9 cellular contexts compared by ENCODE assay signal in genomic region chr1:201184734-201185453, GRCh38. TPM values are rescaled to one million over a fixed set of nuclear protein-coding genes. Genes with fewer than 3 reads are reported as not detected.
A peak's percentile ranks its signal among the peaks of the same experiment; 100 is the strongest.
DNase-seq lines count a peak whose midpoint lies in the region; ATAC-seq and TF ChIP-seq lines count a peak whose summit lies in the region.
"Had no signal": no experiment of that assay in that cellular context is flagged by ENCODE, and none has a peak within 500 bp of the region (broad histone marks: within the 10 kb centered on the region; RNA-seq: fewer than 3 reads in every experiment).

No MANE protein-coding gene starts in this region.

- H3K9me2 ChIP-seq in HCT116 (ENCODE audit: insufficient read depth): no peaks in the 10 kb centered on the region

- RAD21 ChIA-PET in HCT116 (lab: Charles Lee; ENCODE audit: low non-redundant PET in 1 of 2, low total read pairs in 2 of 2, uncharacterized antibody in 2 of 2, unreplicated experiment in 2 of 2): no interaction called here

- peaks cover 4 to 10% of the 10 kb centered on the region in 2 experiments; a peak in 3 of 4 replicates for H3K4me1 ChIP-seq in HCT116 (ENCODE audit: control insufficient read depth in 1 of 2, insufficient read depth in 2 of 2, low read length in 2 of 2)

- no peaks in the 10 kb centered on the region for H4K20me1 ChIP-seq in HCT116 (ENCODE audit: insufficient read depth)

- intact Hi-C loops in HCT116 (cut with micrococcal nuclease): loop anchor here (1.0 kb wide), 1 partner anchor 36 kb away; no protein-coding TSS in a partner anchor

- POLR2A ChIA-PET in HCT116 (lab: Charles Lee): no interaction called here

- no TSS peak for BruUV-seq in HCT116 (replicated peaks; lab: Mats Ljungman, UMichigan)

- peak; percentile 100 for ATAC-seq in HCT116
- peak; percentile 90 for ATAC-seq in omental fat pad (ENCODE audit: low FRiP score)

- no peaks in the 10 kb centered on the region for H3K79me2 ChIP-seq in HCT116 (ENCODE audit: insufficient read depth, low read length)

- H3K9ac ChIP-seq in HCT116 (ENCODE audit: low read length): no peak overlapping the region

- no peaks in the 10 kb centered on the region for H3K9me3 ChIP-seq in HCT116 (ENCODE audit: control insufficient read depth in 1 of 2, insufficient read depth in 1 of 2, low read depth in 1 of 2, low read length in 2 of 2)

- H3K36me3 ChIP-seq in HCT116 (ENCODE audit: control insufficient read depth in 1 of 2, insufficient read depth in 2 of 2, low read length in 2 of 2): no peaks in the 10 kb centered on the region

- no peak for TF ChIP-seq POLR2A in HCT116 (IDR thresholded peaks at IDR 0.05; ENCODE audit: borderline replicate concordance, extremely low read depth, insufficient read depth, insufficient read length)

- H3K27me3 ChIP-seq in HCT116 (ENCODE audit: insufficient read depth, low read length): peaks cover 10% of the 10 kb centered on the region; the same call in 1 of the 2 replicates

- peak overlapping the region; percentile 38 for H3K4me2 ChIP-seq in HCT116 (ENCODE audit: low read length)

- DNase-seq in Ammon's horn (ENCODE audit: low spot score): peak; percentile 47
- DNase-seq in HCT116 (ENCODE audit: low read depth, low spot score): peak; percentile 54
- peak; percentile 55 for DNase-seq in RPMI8226
- peak; percentile 85 for DNase-seq in fibroblast of gingiva (ENCODE audit: low read depth)
- DNase-seq in omental fat pad (ENCODE audit: low spot score): no peak
- no peak for DNase-seq in NCI-H187 (lab: John Stamatoyannopoulos, UW)
- DNase-seq in activated T-cell treated with anti-CD3 and anti-CD28 coated beads, Interleukin-2, amount 50 U/mL, for 24 hours: no peak
- DNase-seq in T1000 (lab: John Stamatoyannopoulos, UW): no peak

- no peak overlapping the region for H3K27ac ChIP-seq in HCT116 (ENCODE audit: low read depth, low read length)

- H3K27ac Mint-ChIP-seq in activated T-cell treated with anti-CD3 and anti-CD28 coated beads, Interleukin-2, amount 50 U/mL, for 24 hours: no peak overlapping the region

- H3K4me3 ChIP-seq in HCT116 (replicated peaks in 1 of 2; ENCODE audit: low read depth in 1 of 2, low read length in 2 of 2): no peak overlapping the region

- peak; percentile 76 for TF ChIP-seq RAD21 in HCT116 (IDR thresholded peaks at IDR 0.05; ENCODE audit: low read depth)

- no peak overlapping the region for H3K4me3 Mint-ChIP-seq in activated T-cell treated with anti-CD3 and anti-CD28 coated beads, Interleukin-2, amount 50 U/mL, for 24 hours

- peak; percentile 70 to 78 (median 74) for TF ChIP-seq CTCF in HCT116 (IDR thresholded peaks at IDR 0.05 in 2 of 3, conservative IDR thresholded peaks at IDR 0.05 in 1 of 3; ENCODE audit: borderline replicate concordance in 1 of 3, insufficient read depth in 1 of 3, low read depth in 2 of 3, low read length in 2 of 3)
- TF ChIP-seq CTCF in omental fat pad (IDR thresholded peaks at IDR 0.05): no peak

- H2AFZ ChIP-seq in HCT116 (ENCODE audit: low read depth, low read length, poor library complexity, severe bottlenecking): peak overlapping the region; percentile 95

- H3K4me1 Mint-ChIP-seq in activated T-cell treated with anti-CD3 and anti-CD28 coated beads, Interleukin-2, amount 50 U/mL, for 24 hours (ENCODE audit: low read depth): peaks cover 2% of the 10 kb centered on the region

- CTCF ChIA-PET in HCT116 (lab: Charles Lee): interaction anchor here (1.1 to 2.3 kb wide), 2 partner anchors 35 to 213 kb away, joined by 3 to 9 read pairs; no protein-coding TSS in a partner anchor

- H3K27me3 Mint-ChIP-seq in activated T-cell treated with anti-CD3 and anti-CD28 coated beads, Interleukin-2, amount 50 U/mL, for 24 hours: peaks cover 52% of the 10 kb centered on the region

- H3K36me3 Mint-ChIP-seq in activated T-cell treated with anti-CD3 and anti-CD28 coated beads, Interleukin-2, amount 50 U/mL, for 24 hours (ENCODE audit: low read depth): no peaks in the 10 kb centered on the region

- H3K9me3 Mint-ChIP-seq in activated T-cell treated with anti-CD3 and anti-CD28 coated beads, Interleukin-2, amount 50 U/mL, for 24 hours: no peaks in the 10 kb centered on the region

TF ChIP-seq in HCT116, 20 proteins besides CTCF, POLR2A, EP300 and RAD21:
- TF ChIP-seq EGR1 (IDR thresholded peaks at IDR 0.05; ENCODE audit: low read depth) (no peak), ELF1 (IDR thresholded peaks at IDR 0.05; ENCODE audit: borderline replicate concordance, low read depth) (no peak), REST (IDR thresholded peaks at IDR 0.05; ENCODE audit: low read depth) (no peak), ZBTB33 (IDR thresholded peaks at IDR 0.05; ENCODE audit: extremely low read depth, insufficient replicate concordance, low read length) (no peak), POLR2AphosphoS5 (IDR thresholded peaks at IDR 0.05; ENCODE audit: low read depth, low read length) (peak; percentile 27; the same call in 1 of the 2 replicates)
TF ChIP-seq in HCT116: peak in this region for 1.

RNA-seq across cellular contexts. Expression of gene IGFN1, which starts 5.7 kb away (rescaled TPM):
- not detected for total RNA-seq in HCT116 (2021; ENCODE audit: unreplicated experiment)
- polyA plus RNA-seq in HCT116 (2012): 0.12 and 0.14 TPM in 2 replicates
- total RNA-seq in omental fat pad: under 1 TPM in 1 of 4 donors, not detected in 3; 0.12 TPM

RNA-seq across cellular contexts. Expression of gene TMEM9, which starts 30.6 kb away (rescaled TPM):
- total RNA-seq in HCT116 (2021; ENCODE audit: unreplicated experiment) (66.3 TPM), omental fat pad (10 to 100 TPM; 26.2 to 53.8 (median 45.7) TPM)
- polyA plus RNA-seq in HCT116 (2012): 84.1 and 95.3 TPM in 2 replicates

RNA-seq across cellular contexts. Expression of gene ASCL5, which starts 57.9 kb away (rescaled TPM):
- total RNA-seq in HCT116 (2021; ENCODE audit: unreplicated experiment) (0.15 TPM), omental fat pad (not detected)
- 0.32 and 0.59 TPM in 2 replicates for polyA plus RNA-seq in HCT116 (2012)
- total RNA-seq: frontal cortex had no signal

Comparison
In these comparisons a context has a peak if more than half of its experiments do, and no peak if none do; other contexts are left out.
1. DNase-seq: peak in Ammon's horn (single experiment), HCT116 (single experiment), RPMI8226 (single experiment) and fibroblast of gingiva (single experiment); none in omental fat pad (single experiment), NCI-H187 (0 of 2), activated T-cell treated with anti-CD3 and anti-CD28 coated beads, Interleukin-2, amount 50 U/mL, for 24 hours (single experiment) and T1000 (single experiment).
2. CTCF ChIP-seq: peak in HCT116 (3 of 3); none in omental fat pad (0 of 3).